In the genomic region with DNA sequence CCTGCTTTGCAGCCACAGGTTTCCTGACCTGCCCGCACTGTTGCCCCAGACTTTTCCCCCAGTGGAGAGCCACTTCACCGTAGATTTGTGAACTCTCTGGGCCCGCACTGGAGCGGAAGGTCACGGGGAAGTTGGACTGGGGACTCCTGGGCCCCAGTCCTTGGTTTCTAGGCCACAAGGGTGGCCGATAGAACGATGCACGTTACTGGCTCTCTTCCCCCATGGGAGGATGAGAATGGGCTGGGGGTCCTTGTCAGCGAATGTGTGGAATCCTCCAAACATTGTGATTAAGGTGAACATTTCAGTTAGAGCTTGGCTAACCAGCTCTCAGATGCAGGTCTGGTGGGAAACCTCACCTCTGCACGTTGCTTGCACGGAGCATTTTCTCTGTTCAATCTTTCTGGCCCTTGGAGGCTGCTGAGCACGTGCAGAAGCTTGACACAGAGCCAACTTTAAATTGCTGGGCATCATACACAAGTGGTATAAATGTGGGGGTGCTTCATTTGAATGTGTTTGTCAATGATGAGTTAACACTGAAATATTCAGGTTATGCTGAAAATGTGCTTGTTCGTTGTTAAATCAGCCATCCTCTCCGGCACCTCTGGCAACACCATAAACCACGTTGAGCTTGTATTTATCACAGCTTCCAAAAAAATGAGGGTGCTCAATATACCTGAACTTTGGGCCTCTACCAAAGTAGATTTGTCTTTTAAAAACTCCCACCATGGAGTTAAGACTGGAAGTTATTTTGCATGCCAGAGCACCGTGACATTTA, we compare ENCODE assay signal across 1 cellular context.
TF ChIP-seq lines count a peak whose summit lies in the region.

No MANE protein-coding gene starts in this region.

TF ChIP-seq in HepG2, 621 proteins besides CTCF, POLR2A, EP300 and RAD21 (continued from another document and continues in another):
- TF ChIP-seq, protein P1, sequence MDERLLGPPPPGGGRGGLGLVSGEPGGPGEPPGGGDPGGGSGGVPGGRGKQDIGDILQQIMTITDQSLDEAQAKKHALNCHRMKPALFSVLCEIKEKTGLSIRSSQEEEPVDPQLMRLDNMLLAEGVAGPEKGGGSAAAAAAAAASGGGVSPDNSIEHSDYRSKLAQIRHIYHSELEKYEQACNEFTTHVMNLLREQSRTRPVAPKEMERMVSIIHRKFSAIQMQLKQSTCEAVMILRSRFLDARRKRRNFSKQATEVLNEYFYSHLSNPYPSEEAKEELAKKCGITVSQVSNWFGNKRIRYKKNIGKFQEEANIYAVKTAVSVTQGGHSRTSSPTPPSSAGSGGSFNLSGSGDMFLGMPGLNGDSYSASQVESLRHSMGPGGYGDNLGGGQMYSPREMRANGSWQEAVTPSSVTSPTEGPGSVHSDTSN (CRISPR knock-in tag; IDR thresholded peaks at IDR 0.05): no peak
- TF ChIP-seq GLMP (CRISPR knock-in tag; IDR thresholded peaks at IDR 0.05; ENCODE audit: borderline replicate concordance): no peak
- no peak for TF ChIP-seq ZNF10 (CRISPR knock-in tag; IDR thresholded peaks at IDR 0.05; ENCODE audit: borderline replicate concordance, low read depth)
- peak; percentile 79 for TF ChIP-seq BHLHE40 (IDR thresholded peaks at IDR 0.05; ENCODE audit: low read length)
- no peak for TF ChIP-seq PCBP2 (optimal IDR thresholded peaks at IDR 0.05; ENCODE audit: low read depth, low read length, poor library complexity, severe bottlenecking)
- no peak for TF ChIP-seq TMF1 (CRISPR knock-in tag; IDR thresholded peaks at IDR 0.05; ENCODE audit: low read depth)
- TF ChIP-seq RBM22 (optimal IDR thresholded peaks at IDR 0.05; ENCODE audit: low read length): no peak
- TF ChIP-seq XRCC5 (optimal IDR thresholded peaks at IDR 0.05; ENCODE audit: low read length): peak; percentile 16
- no peak for TF ChIP-seq ZZZ3 (CRISPR knock-in tag; IDR thresholded peaks at IDR 0.05; ENCODE audit: borderline replicate concordance)
- no peak for TF ChIP-seq ZNF501 (CRISPR knock-in tag; IDR thresholded peaks at IDR 0.05)
- no peak for TF ChIP-seq CCAR2 (optimal IDR thresholded peaks at IDR 0.05; ENCODE audit: low read depth, low read length)
- TF ChIP-seq SP2 (CRISPR knock-in tag; IDR thresholded peaks at IDR 0.05): no peak
- TF ChIP-seq POLR2AphosphoS5 (IDR thresholded peaks at IDR 0.05; ENCODE audit: low read depth, low read length): no peak
- TF ChIP-seq PHF21A (CRISPR knock-in tag; IDR thresholded peaks at IDR 0.05): peak; percentile 28; the same call in 1 of the 2 replicates
- TF ChIP-seq, protein P2, sequence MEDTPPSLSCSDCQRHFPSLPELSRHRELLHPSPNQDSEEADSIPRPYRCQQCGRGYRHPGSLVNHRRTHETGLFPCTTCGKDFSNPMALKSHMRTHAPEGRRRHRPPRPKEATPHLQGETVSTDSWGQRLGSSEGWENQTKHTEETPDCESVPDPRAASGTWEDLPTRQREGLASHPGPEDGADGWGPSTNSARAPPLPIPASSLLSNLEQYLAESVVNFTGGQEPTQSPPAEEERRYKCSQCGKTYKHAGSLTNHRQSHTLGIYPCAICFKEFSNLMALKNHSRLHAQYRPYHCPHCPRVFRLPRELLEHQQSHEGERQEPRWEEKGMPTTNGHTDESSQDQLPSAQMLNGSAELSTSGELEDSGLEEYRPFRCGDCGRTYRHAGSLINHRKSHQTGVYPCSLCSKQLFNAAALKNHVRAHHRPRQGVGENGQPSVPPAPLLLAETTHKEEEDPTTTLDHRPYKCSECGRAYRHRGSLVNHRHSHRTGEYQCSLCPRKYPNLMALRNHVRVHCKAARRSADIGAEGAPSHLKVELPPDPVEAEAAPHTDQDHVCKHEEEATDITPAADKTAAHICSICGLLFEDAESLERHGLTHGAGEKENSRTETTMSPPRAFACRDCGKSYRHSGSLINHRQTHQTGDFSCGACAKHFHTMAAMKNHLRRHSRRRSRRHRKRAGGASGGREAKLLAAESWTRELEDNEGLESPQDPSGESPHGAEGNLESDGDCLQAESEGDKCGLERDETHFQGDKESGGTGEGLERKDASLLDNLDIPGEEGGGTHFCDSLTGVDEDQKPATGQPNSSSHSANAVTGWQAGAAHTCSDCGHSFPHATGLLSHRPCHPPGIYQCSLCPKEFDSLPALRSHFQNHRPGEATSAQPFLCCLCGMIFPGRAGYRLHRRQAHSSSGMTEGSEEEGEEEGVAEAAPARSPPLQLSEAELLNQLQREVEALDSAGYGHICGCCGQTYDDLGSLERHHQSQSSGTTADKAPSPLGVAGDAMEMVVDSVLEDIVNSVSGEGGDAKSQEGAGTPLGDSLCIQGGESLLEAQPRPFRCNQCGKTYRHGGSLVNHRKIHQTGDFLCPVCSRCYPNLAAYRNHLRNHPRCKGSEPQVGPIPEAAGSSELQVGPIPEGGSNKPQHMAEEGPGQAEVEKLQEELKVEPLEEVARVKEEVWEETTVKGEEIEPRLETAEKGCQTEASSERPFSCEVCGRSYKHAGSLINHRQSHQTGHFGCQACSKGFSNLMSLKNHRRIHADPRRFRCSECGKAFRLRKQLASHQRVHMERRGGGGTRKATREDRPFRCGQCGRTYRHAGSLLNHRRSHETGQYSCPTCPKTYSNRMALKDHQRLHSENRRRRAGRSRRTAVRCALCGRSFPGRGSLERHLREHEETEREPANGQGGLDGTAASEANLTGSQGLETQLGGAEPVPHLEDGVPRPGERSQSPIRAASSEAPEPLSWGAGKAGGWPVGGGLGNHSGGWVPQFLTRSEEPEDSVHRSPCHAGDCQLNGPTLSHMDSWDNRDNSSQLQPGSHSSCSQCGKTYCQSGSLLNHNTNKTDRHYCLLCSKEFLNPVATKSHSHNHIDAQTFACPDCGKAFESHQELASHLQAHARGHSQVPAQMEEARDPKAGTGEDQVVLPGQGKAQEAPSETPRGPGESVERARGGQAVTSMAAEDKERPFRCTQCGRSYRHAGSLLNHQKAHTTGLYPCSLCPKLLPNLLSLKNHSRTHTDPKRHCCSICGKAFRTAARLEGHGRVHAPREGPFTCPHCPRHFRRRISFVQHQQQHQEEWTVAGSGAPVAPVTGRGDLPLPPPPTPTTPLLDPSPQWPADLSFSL (CRISPR knock-in tag; IDR thresholded peaks at IDR 0.05): no peak
- no peak for TF ChIP-seq HNRNPLL (IDR thresholded peaks at IDR 0.05; ENCODE audit: low read depth, low read length, poor library complexity, severe bottlenecking)
- peak; percentile 50 for TF ChIP-seq KMT2A (CRISPR knock-in tag; IDR thresholded peaks at IDR 0.05)
- TF ChIP-seq, protein P3, sequence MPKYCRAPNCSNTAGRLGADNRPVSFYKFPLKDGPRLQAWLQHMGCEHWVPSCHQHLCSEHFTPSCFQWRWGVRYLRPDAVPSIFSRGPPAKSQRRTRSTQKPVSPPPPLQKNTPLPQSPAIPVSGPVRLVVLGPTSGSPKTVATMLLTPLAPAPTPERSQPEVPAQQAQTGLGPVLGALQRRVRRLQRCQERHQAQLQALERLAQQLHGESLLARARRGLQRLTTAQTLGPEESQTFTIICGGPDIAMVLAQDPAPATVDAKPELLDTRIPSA (CRISPR knock-in tag; IDR thresholded peaks at IDR 0.05; ENCODE audit: borderline replicate concordance): no peak
- TF ChIP-seq, protein P4, sequence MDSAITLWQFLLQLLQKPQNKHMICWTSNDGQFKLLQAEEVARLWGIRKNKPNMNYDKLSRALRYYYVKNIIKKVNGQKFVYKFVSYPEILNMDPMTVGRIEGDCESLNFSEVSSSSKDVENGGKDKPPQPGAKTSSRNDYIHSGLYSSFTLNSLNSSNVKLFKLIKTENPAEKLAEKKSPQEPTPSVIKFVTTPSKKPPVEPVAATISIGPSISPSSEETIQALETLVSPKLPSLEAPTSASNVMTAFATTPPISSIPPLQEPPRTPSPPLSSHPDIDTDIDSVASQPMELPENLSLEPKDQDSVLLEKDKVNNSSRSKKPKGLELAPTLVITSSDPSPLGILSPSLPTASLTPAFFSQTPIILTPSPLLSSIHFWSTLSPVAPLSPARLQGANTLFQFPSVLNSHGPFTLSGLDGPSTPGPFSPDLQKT (CRISPR knock-in tag; IDR thresholded peaks at IDR 0.05; ENCODE audit: borderline replicate concordance): no peak
- TF ChIP-seq TP53 (CRISPR knock-in tag; conservative IDR thresholded peaks at IDR 0.05): no peak
- no peak for TF ChIP-seq ZNF740 (CRISPR knock-in tag; IDR thresholded peaks at IDR 0.05)
- TF ChIP-seq, protein P5, sequence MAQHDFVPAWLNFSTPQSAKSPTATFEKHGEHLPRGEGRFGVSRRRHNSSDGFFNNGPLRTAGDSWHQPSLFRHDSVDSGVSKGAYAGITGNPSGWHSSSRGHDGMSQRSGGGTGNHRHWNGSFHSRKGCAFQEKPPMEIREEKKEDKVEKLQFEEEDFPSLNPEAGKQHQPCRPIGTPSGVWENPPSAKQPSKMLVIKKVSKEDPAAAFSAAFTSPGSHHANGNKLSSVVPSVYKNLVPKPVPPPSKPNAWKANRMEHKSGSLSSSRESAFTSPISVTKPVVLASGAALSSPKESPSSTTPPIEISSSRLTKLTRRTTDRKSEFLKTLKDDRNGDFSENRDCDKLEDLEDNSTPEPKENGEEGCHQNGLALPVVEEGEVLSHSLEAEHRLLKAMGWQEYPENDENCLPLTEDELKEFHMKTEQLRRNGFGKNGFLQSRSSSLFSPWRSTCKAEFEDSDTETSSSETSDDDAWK (CRISPR knock-in tag; IDR thresholded peaks at IDR 0.05): no peak
- TF ChIP-seq ZNF274 (CRISPR knock-in tag; IDR thresholded peaks at IDR 0.05): no peak; the same call in 1 of the 2 replicates
- TF ChIP-seq CCDC6 (CRISPR knock-in tag; IDR thresholded peaks at IDR 0.05): no peak
- no peak for TF ChIP-seq ZNF281 (CRISPR knock-in tag; IDR thresholded peaks at IDR 0.05; ENCODE audit: borderline replicate concordance)
- 0 out of 2 replicates have a peak, but pooled peaks have one; percentile 7 for TF ChIP-seq ZBTB10 (CRISPR knock-in tag; IDR thresholded peaks at IDR 0.05; ENCODE audit: borderline replicate concordance)
- TF ChIP-seq ZNF512 (CRISPR knock-in tag; IDR thresholded peaks at IDR 0.05): no peak
- TF ChIP-seq RELA (CRISPR knock-in tag; IDR thresholded peaks at IDR 0.05): no peak
- no peak for TF ChIP-seq GTF2F1 (IDR thresholded peaks at IDR 0.05; ENCODE audit: low read length)
- no peak for TF ChIP-seq ZNF446 (CRISPR knock-in tag; IDR thresholded peaks at IDR 0.05)
- no peak for TF ChIP-seq NBN (conservative IDR thresholded peaks at IDR 0.05)
- TF ChIP-seq AKAP8 (CRISPR knock-in tag; IDR thresholded peaks at IDR 0.05): no peak
- no peak for TF ChIP-seq CERS6 (CRISPR knock-in tag; IDR thresholded peaks at IDR 0.05)
